ENCODE assay signal across 8 cellular contexts in the genomic region with DNA sequence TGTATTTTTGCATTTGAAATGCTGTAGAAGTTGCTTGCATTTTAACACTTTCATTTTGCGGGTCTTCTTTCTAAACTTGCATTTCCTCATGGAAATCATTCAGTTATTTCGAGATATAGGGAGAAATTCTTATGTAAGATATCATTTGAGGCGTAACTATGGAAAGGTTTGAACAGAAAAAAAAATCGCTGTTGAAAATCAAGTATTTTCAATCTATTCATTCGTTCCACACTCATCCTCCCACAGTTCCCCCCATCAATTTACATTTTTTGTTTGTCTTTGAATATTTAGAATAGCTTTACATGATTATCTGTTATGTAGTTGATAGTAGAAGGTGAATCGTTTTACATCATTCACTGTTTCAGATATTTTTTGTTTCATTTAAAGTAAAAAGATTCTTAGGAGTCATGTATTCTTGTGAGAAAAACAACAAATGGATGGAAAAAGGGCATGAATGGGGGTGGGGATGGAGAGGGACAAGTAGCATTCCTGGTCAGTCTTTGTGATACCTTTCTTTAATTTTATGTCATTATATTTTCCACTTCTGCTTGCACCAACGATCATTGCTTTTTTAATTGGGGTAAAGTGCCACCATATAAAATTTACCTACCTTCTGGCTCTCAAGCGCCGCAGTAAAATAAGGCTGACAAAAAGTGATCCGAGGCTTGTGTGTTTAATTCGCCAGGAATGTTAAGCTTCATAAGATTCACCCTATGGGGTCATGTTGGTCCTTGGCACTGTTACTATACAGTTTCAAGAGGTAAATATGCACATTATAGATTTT. TPM values are rescaled to one million over a fixed set of nuclear protein-coding genes. Genes with fewer than 3 reads are reported as not detected.
DNase-seq lines count a peak whose midpoint lies in the region; ATAC-seq and TF ChIP-seq lines count a peak whose summit lies in the region.

No MANE protein-coding gene starts in this region.

- TF ChIP-seq CTCF in gastroesophageal sphincter (IDR thresholded peaks at IDR 0.05) = no peak

- H3K9me3 ChIP-seq in SJCRH30 (replicated peaks) = no peaks in the 10 kb centered on the region
- H3K9me3 ChIP-seq in gastroesophageal sphincter = no peaks in the 10 kb centered on the region

- H3K4me1 ChIP-seq in SJCRH30 = peaks cover 23% of the 10 kb centered on the region
- peaks cover 0 to 44% (median 3%) of the 10 kb centered on the region in 3 donors for H3K4me1 ChIP-seq in gastroesophageal sphincter

- TF ChIP-seq POLR2A in gastroesophageal sphincter (IDR thresholded peaks at IDR 0.05) = no peak

- H3K36me3 ChIP-seq in SJCRH30 (no peaks in the 10 kb centered on the region), gastroesophageal sphincter (no peaks in the 10 kb centered on the region)

- DNase-seq in NCI-H1105 treated with DMSO at 0.1 percent for 48 hours (lab: John Stamatoyannopoulos, UW) (peak; percentile 18), NCI-H1105 (lab: John Stamatoyannopoulos, UW) (no peak), SJCRH30 (peak in 1 of 2 experiments; percentile 58), SKM-1 treated with dmso at 0.1 percent for 144 hours (lab: John Stamatoyannopoulos, UW; ENCODE audit: unreplicated experiment) (no peak), NCI-H2107 treated with DMSO at 0.1 percent for 48 hours (lab: John Stamatoyannopoulos, UW; ENCODE audit: unreplicated experiment) (no peak)
- DNase-seq in stimulated activated CD4-positive, alpha-beta T cell treated with anti-CD3 and anti-CD28 coated beads, Interleukin-4, amount 100 ng/mL, for 4 hours = no peak

- ATAC-seq in gastroesophageal sphincter = no peak

- no peak for TF ChIP-seq EP300 in gastroesophageal sphincter (IDR thresholded peaks at IDR 0.05)

- H3K27ac ChIP-seq in SJCRH30 (peak overlapping the region; percentile 99), gastroesophageal sphincter (peak overlapping the region; percentile 98 to 100 (median 99)), skin epidermis (peak overlapping the region in 20 of 21 experiments; percentile 94 to 100 (median 98))

- H3K4me3 ChIP-seq in SJCRH30 (peak overlapping the region; percentile 70), gastroesophageal sphincter (peak overlapping the region in 1 of 2 donors; percentile 75), skin epidermis (peak overlapping the region in 3 of 7 experiments; percentile 57 to 74 (median 58))

- 70 to 72% methylated on average over 11 of the region's 11 CpGs for WGBS in gastroesophageal sphincter (ENCODE audit: low coverage in 1 of 2), 2 donors

- H3K27me3 ChIP-seq in SJCRH30 = no peaks in the 10 kb centered on the region
- H3K27me3 ChIP-seq in gastroesophageal sphincter = no peaks in the 10 kb centered on the region

RNA-seq across cellular contexts. Expression of a gene that starts 3.2 kb away (rescaled TPM):
- 1.4 and 1.8 TPM in 2 replicates for total RNA-seq in SJCRH30 (2014; rRNA removed; shearing (Covaris generic))
- total RNA-seq in gastroesophageal sphincter = 1 to 10 TPM in 2 of 4 donors, under 1 TPM in 2; 0.74 to 6.5 (median 2.1) TPM

RNA-seq across cellular contexts. Expression of a gene that starts 5.4 kb away (rescaled TPM):
- total RNA-seq in SJCRH30 (2014; rRNA removed; shearing (Covaris generic)) = 34.1 and 39.3 TPM in 2 replicates
- 10 to 100 TPM; 27.2 to 52.1 (median 39.0) TPM for total RNA-seq in gastroesophageal sphincter
